Comparison of ENCODE assay signal across 11 cellular contexts in the genomic region with DNA sequence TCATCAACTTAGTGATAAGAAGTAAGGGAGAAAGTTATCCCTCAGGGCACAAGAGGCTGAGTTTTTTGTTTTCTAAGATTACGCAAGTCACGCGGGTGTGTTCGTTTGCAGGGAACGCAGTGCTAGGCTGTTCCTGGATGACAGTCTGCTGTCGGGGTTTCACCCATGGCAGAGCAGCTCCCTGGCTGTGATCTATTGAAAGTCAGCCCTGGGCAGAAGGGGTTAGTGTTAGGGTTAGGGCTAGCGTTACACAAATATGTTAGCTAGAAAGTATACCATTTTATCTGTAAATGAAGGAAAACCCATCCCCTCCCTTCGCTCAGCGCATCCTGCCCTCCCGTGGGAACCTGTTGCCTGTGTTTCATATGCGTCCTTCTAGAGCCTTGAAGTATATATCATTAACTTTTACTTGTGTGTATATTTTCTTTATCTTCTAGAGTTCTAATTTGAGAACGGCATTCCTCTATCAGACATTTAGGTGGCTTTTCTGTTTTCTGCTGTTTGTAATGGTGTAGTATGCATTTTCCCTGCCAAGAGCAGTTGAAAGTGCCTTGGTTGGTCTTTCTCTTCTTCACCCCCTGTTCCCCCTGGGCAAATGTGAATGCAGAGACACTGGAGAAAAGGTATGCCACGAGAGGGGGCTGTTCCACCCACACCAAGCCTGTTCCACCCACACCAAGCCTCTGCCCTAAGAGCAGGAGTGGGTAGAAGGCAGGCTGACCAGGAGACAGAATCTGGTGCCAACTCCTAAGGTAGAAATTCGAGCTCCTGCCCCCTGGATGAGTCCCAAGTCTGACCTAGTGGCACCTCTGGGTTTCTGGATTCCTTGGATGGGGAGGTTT. TPM values are rescaled to one million over a fixed set of nuclear protein-coding genes. Genes with fewer than 3 reads are reported as not detected.
DNase-seq lines count a peak whose midpoint lies in the region; ATAC-seq and TF ChIP-seq lines count a peak whose summit lies in the region.
"Had no signal": no experiment of that assay in that cellular context is flagged by ENCODE, and none has a peak within 500 bp of the region (broad histone marks: within the 10 kb centered on the region; RNA-seq: fewer than 3 reads in every experiment).

No MANE protein-coding gene starts in this region.

- intact Hi-C loops in colonic mucosa (cut with DNase I) (loop anchor here (10.0 kb wide), 1 partner anchor 49 kb away; no protein-coding TSS in a partner anchor), tibial artery (cut with DNase I; ENCODE audit: low total_unique reads) (no loop called here)
- intact Hi-C loops in CD8-positive, alpha-beta T cell (cut with DNase I, micrococcal nuclease), result loop anchor here in 1 of 2 experiments (5.0 kb wide), 1 partner anchor 207 kb away; no protein-coding TSS in a partner anchor

- peaks cover 16% of the 10 kb centered on the region for H3K4me1 Mint-ChIP-seq in nephron progenitor cell
- H3K4me1 Mint-ChIP-seq in CD8-positive, alpha-beta T cell (ENCODE audit: low read depth), result no peaks in the 10 kb centered on the region

- peak overlapping the region in 1 of 2 donors; percentile 55 for H3K9ac ChIP-seq in colonic mucosa (ENCODE audit: low read depth in 2 of 2, low read length in 2 of 2)

- H3K36me3 ChIP-seq in colonic mucosa (no peaks in the 10 kb centered on the region), tibial artery (peaks cover 0 to 52% (median 7%) of the 10 kb centered on the region in 3 donors)
- H3K36me3 ChIP-seq in CD8-positive, alpha-beta T cell (ENCODE audit: insufficient read depth, low read length), result no peaks in the 10 kb centered on the region
- H3K36me3 ChIP-seq: gastrocnemius medialis had no signal

- H3K4me3 Mint-ChIP-seq in nephron progenitor cell, result no peak overlapping the region
- H3K4me3 Mint-ChIP-seq in CD8-positive, alpha-beta T cell, result no peak overlapping the region

- H3K4me1 ChIP-seq in colonic mucosa (peaks cover 8% of the 10 kb centered on the region), tibial artery (no peaks in the 10 kb centered on the region)
- no peaks in the 10 kb centered on the region for H3K4me1 ChIP-seq in CD8-positive, alpha-beta T cell (ENCODE audit: insufficient read depth, low read length)
- H3K4me1 ChIP-seq: gastrocnemius medialis had no signal

- peak overlapping the region; percentile 83 for H3K27ac ChIP-seq in colonic mucosa
- H3K27ac ChIP-seq in CD8-positive, alpha-beta T cell (ENCODE audit: low read depth, low read length), result no peak overlapping the region
- H3K27ac ChIP-seq in tibial artery, result no peak overlapping the region
- H3K27ac ChIP-seq: gastrocnemius medialis had no signal

- no peaks in the 10 kb centered on the region for H3K9me3 Mint-ChIP-seq in nephron progenitor cell
- H3K9me3 Mint-ChIP-seq in CD8-positive, alpha-beta T cell, result no peaks in the 10 kb centered on the region

- POLR2A ChIA-PET in CD8-positive, alpha-beta T cell (lab: Charles Lee), result no interaction called here

- H3K4me3 ChIP-seq in colonic mucosa (no peak overlapping the region), tibial artery (no peak overlapping the region)
- no peak overlapping the region for H3K4me3 ChIP-seq in CD8-positive, alpha-beta T cell (ENCODE audit: low read depth, low read length)
- H3K4me3 ChIP-seq: gastrocnemius medialis had no signal

- TF ChIP-seq CTCF in colonic mucosa (IDR thresholded peaks at IDR 0.05) (no peak), nephron progenitor cell (IDR thresholded peaks at IDR 0.05) (no peak), tibial artery (IDR thresholded peaks at IDR 0.05) (no peak)
- TF ChIP-seq CTCF in CD8-positive, alpha-beta T cell (IDR thresholded peaks at IDR 0.05), result no peak

- H3K36me3 Mint-ChIP-seq in nephron progenitor cell (ENCODE audit: low read depth), result peaks cover 64% of the 10 kb centered on the region
- H3K36me3 Mint-ChIP-seq in CD8-positive, alpha-beta T cell, result no peaks in the 10 kb centered on the region

- DNase-seq in DMS 273 (lab: John Stamatoyannopoulos, UW; ENCODE audit: unreplicated experiment) (peak; percentile 25), DMS 273 treated with DMSO at 0.1 percent for 48 hours (lab: John Stamatoyannopoulos, UW) (no peak), NCI-H2196 (lab: John Stamatoyannopoulos, UW; ENCODE audit: unreplicated experiment) (peak; percentile 72), colonic mucosa (peak; percentile 50), nephron progenitor cell (no peak), tibial artery (no peak)
- no peak for DNase-seq in CD8-positive, alpha-beta T cell
- DNase-seq: 8988T, amniotic stem cell, gastrocnemius medialis had no signal

- ATAC-seq in CD8-positive, alpha-beta T cell, result no peak
- ATAC-seq in GM18520 (IDR thresholded peaks at IDR 0.05; ENCODE audit: unreplicated experiment), result no peak
- ATAC-seq: gastrocnemius medialis had no signal

- H3K27me3 Mint-ChIP-seq in nephron progenitor cell (ENCODE audit: low read depth, poor library complexity), result peaks cover 4% of the 10 kb centered on the region
- H3K27me3 Mint-ChIP-seq in CD8-positive, alpha-beta T cell (ENCODE audit: low read depth), result no peaks in the 10 kb centered on the region

- CTCF ChIA-PET in CD8-positive, alpha-beta T cell (lab: Charles Lee), result interaction anchor here (0.6 to 1.9 kb wide), 2 partner anchors 18 to 207 kb away, joined by 3 to 5 read pairs; no protein-coding TSS in a partner anchor

- H3K9me3 ChIP-seq in colonic mucosa (no peaks in the 10 kb centered on the region), tibial artery (no peaks in the 10 kb centered on the region)
- H3K9me3 ChIP-seq in CD8-positive, alpha-beta T cell (ENCODE audit: low read length), result no peaks in the 10 kb centered on the region
- H3K9me3 ChIP-seq: gastrocnemius medialis had no signal

- H3K27ac Mint-ChIP-seq in nephron progenitor cell, result peak overlapping the region; percentile 81
- H3K27ac Mint-ChIP-seq in CD8-positive, alpha-beta T cell, result no peak overlapping the region

- H3K27me3 ChIP-seq in colonic mucosa, result no peaks in the 10 kb centered on the region
- no peaks in the 10 kb centered on the region for H3K27me3 ChIP-seq in CD8-positive, alpha-beta T cell (ENCODE audit: insufficient read depth, low read length)
- H3K27me3 ChIP-seq in tibial artery, result no peaks in the 10 kb centered on the region
- H3K27me3 ChIP-seq: gastrocnemius medialis had no signal

RNA-seq across cellular contexts. Expression of a gene that starts 47.0 kb away (rescaled TPM):
- 10 to 100 TPM in 1 of 2 donors, 1 to 10 TPM in 1; 9.8 to 17.2 TPM for total RNA-seq in colonic mucosa
- total RNA-seq in CD8-positive, alpha-beta T cell, result 1 to 10 TPM; 1.2 to 1.4 TPM

Comparison
In these comparisons a context has a peak if more than half of its experiments do, and no peak if none do; other contexts are left out.
1. DNase-seq: peak in DMS 273 (single experiment), NCI-H2196 (single experiment) and colonic mucosa (single experiment); none in DMS 273 treated with DMSO at 0.1 percent for 48 hours (single experiment), nephron progenitor cell (single experiment), CD8-positive, alpha-beta T cell (0 of 7) and tibial artery (0 of 2).
2. RNA of a gene that starts 47.0 kb away (total RNA-seq): 9.8 to 17.2 TPM in colonic mucosa; 1.2 to 1.4 TPM in CD8-positive, alpha-beta T cell; every median in the first group is over 4 times any median in the second.